Comparison of ENCODE assay signal across 17 cellular contexts in the genomic region with DNA sequence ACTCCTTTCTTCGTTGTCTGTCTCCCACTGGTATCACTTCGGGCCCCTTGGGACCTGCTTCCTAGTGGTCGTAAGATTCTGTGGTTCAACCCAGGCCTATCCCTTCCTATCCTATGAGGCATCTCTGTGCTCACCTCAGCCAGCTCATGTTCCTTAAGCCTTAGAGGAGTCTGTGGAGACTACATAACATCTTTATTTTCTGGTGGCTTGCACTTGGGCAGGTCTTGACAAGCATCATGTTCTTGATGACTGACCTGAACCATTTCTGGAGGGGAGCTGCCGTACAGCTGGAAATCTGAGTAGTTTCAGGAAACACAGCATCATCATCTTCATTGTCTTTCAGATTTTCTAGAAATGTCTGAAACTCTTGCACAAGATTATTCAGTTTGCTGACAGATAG.
DNase-seq lines count a peak whose midpoint lies in the region; ATAC-seq and TF ChIP-seq lines count a peak whose summit lies in the region.
"Had no signal": no experiment of that assay in that cellular context is flagged by ENCODE, and none has a peak within 500 bp of the region (broad histone marks: within the 10 kb centered on the region; RNA-seq: fewer than 3 reads in every experiment).

No MANE protein-coding gene starts in this region.

- TF ChIP-seq POLR2A in IMR-90 (IDR thresholded peaks at IDR 0.05; ENCODE audit: low read depth, low read length) = no peak

- no peak overlapping the region for H2AK9ac ChIP-seq in IMR-90 (replicated peaks; ENCODE audit: low read depth, low read length, poor library complexity)

- H3K27ac ChIP-seq in IMR-90 (ENCODE audit: insufficient read depth, low read length) (no peak overlapping the region), mammary epithelial cell (ENCODE audit: insufficient read depth, low read depth, low read length) (peak overlapping the region; percentile 99), lower lobe of right lung (peak overlapping the region; percentile 46), smooth muscle cell (ENCODE audit: low read depth) (peak overlapping the region; percentile 81)

- dilution Hi-C loops in IMR-90 (cut with HindIII; ENCODE audit: low sequenced_read_pairs, unreplicated experiment) = no loop called here
- dilution Hi-C loops in mammary epithelial cell (cut with HindIII; ENCODE audit: low sequenced_read_pairs) = no loop called here

- H3K4ac ChIP-seq in IMR-90 (ENCODE audit: low read depth, low read length) = 0 out of 2 replicates have a peak overlapping the region, but pooled peaks have one; percentile 2

- no peak overlapping the region for H3K56ac ChIP-seq in IMR-90 (ENCODE audit: extremely low read depth, insufficient read depth, low read length)

- H2AK5ac ChIP-seq in IMR-90 (ENCODE audit: low read depth, low read length) = peak overlapping the region; percentile 7; the same call in 1 of the 2 replicates

- H3K79me1 ChIP-seq in IMR-90 (ENCODE audit: low read depth in 1 of 2, low read length in 2 of 2) = peaks cover 28 to 79% of the 10 kb centered on the region in 2 experiments

- TF ChIP-seq CTCF in IMR-90 (conservative IDR thresholded peaks at IDR 0.05; ENCODE audit: low read depth, low read length) = no peak
- TF ChIP-seq CTCF in mammary epithelial cell (conservative IDR thresholded peaks at IDR 0.05 in 1 of 2, IDR thresholded peaks at IDR 0.05 in 1 of 2; ENCODE audit: extremely low read depth in 1 of 2, insufficient read depth in 1 of 2, low read depth in 1 of 2, low read length in 2 of 2) = no peak
- no peak for TF ChIP-seq CTCF in lower lobe of right lung (IDR thresholded peaks at IDR 0.05)
- TF ChIP-seq CTCF in smooth muscle cell (IDR thresholded peaks at IDR 0.05; ENCODE audit: borderline replicate concordance, insufficient read depth, poor library complexity, severe bottlenecking) = no peak

- POLR2A ChIA-PET in IMR-90 (lab: Charles Lee; ENCODE audit: unreplicated experiment) = no interaction called here

- H3K79me2 ChIP-seq in mammary epithelial cell (ENCODE audit: insufficient read depth, low read length) (peaks cover 62% of the 10 kb centered on the region), smooth muscle cell (ENCODE audit: low read depth) (peaks cover 66% of the 10 kb centered on the region)

- intact Hi-C loops in IMR-90 (cut with micrococcal nuclease) = no loop called here
- intact Hi-C loops in mammary epithelial cell (cut with micrococcal nuclease) = loop anchor here (2.0 kb wide), 1 partner anchor 34 kb away; no protein-coding TSS in a partner anchor
- intact Hi-C loops in lower lobe of right lung (cut with DNase I) = no loop called here

- H3K18ac ChIP-seq in IMR-90 (ENCODE audit: low read depth, low read length) = no peak overlapping the region

- H4K5ac ChIP-seq in IMR-90 (ENCODE audit: low read depth, low read length) = no peak overlapping the region

- no peak overlapping the region for H2BK120ac ChIP-seq in IMR-90 (ENCODE audit: low read depth, low read length)

- H2AFZ ChIP-seq in IMR-90 (replicated peaks; ENCODE audit: low read length, poor library complexity) (no peak overlapping the region), mammary epithelial cell (ENCODE audit: low read depth, low read length) (no peak overlapping the region), smooth muscle cell (ENCODE audit: low read depth) (no peak overlapping the region)

- no peak overlapping the region for H4K8ac ChIP-seq in IMR-90 (ENCODE audit: low read depth in 2 of 2, low read length in 2 of 2)

- TF ChIP-seq RAD21 in IMR-90 (IDR thresholded peaks at IDR 0.05; ENCODE audit: low read length) = no peak

- H3K4me3 ChIP-seq in IMR-90 (ENCODE audit: insufficient read depth, low read depth, low read length) (no peak overlapping the region), mammary epithelial cell (replicated peaks in 1 of 3; ENCODE audit: insufficient read depth in 1 of 3, low read depth in 2 of 3, low read length in 3 of 3) (no peak overlapping the region), lower lobe of right lung (no peak overlapping the region), smooth muscle cell (no peak overlapping the region)
- H3K4me3 ChIP-seq: left lung had no signal

- no peaks in the 10 kb centered on the region for H3K9me3 ChIP-seq in IMR-90 (ENCODE audit: control insufficient read depth, insufficient read depth, low read length)
- H3K9me3 ChIP-seq in mammary epithelial cell (replicated peaks; ENCODE audit: insufficient read depth, low read length) = peaks cover 2% of the 10 kb centered on the region
- no peaks in the 10 kb centered on the region for H3K9me3 ChIP-seq in lower lobe of right lung
- no peaks in the 10 kb centered on the region for H3K9me3 ChIP-seq in smooth muscle cell (replicated peaks; ENCODE audit: low read depth)
- H3K9me3 ChIP-seq: left lung had no signal

- H3K27me3 ChIP-seq in IMR-90 (ENCODE audit: control insufficient read depth, insufficient read depth, low read length) (no peaks in the 10 kb centered on the region), mammary epithelial cell (ENCODE audit: insufficient read depth, low read length) (no peaks in the 10 kb centered on the region), lower lobe of right lung (ENCODE audit: low read depth) (no peaks in the 10 kb centered on the region), smooth muscle cell (ENCODE audit: low read depth) (no peaks in the 10 kb centered on the region)
- H3K27me3 ChIP-seq: left lung had no signal

- peak overlapping the region; percentile 65; the same call in 1 of the 2 replicates for H3K23ac ChIP-seq in IMR-90 (ENCODE audit: low read depth, low read length)

- H3K14ac ChIP-seq in IMR-90 (replicated peaks; ENCODE audit: low read depth, low read length) = peak overlapping the region; percentile 2; the same call in 1 of the 2 replicates

- H4K20me1 ChIP-seq in IMR-90 (ENCODE audit: insufficient read depth, low read length) (peaks cover 16% of the 10 kb centered on the region), mammary epithelial cell (ENCODE audit: insufficient read depth, low read length) (no peaks in the 10 kb centered on the region), smooth muscle cell (ENCODE audit: low read depth) (peaks cover 72% of the 10 kb centered on the region)

- H3K9ac ChIP-seq in IMR-90 (ENCODE audit: low read depth, low read length) = no peak overlapping the region
- peak overlapping the region; percentile 74 for H3K9ac ChIP-seq in mammary epithelial cell (ENCODE audit: insufficient read depth, low read length)
- no peak overlapping the region for H3K9ac ChIP-seq in smooth muscle cell (ENCODE audit: low read depth)

- no peak overlapping the region for H4K91ac ChIP-seq in IMR-90 (ENCODE audit: insufficient read depth, low read depth, low read length)

- in situ Hi-C loops in IMR-90 (cut with MboI; ENCODE audit: low sequenced_read_pairs) = no loop called here
- in situ Hi-C loops in mammary epithelial cell (cut with MboI; ENCODE audit: low sequenced_read_pairs in 2 of 2) = loop anchor here in 1 of 2 donors (5.0 kb wide), 1 partner anchor 41 kb away; no protein-coding TSS in a partner anchor

- H3K4me2 ChIP-seq in IMR-90 (ENCODE audit: low read depth, low read length) = no peak overlapping the region
- H3K4me2 ChIP-seq in mammary epithelial cell (ENCODE audit: insufficient read depth, low read depth, low read length) = peak overlapping the region; percentile 22
- no peak overlapping the region for H3K4me2 ChIP-seq in smooth muscle cell

- H2BK15ac ChIP-seq in IMR-90 (ENCODE audit: low read depth, low read length) = 0 out of 3 replicates have a peak overlapping the region, but pooled peaks have one; percentile 49

- H3F3A ChIP-seq in smooth muscle cell (ENCODE audit: low read depth) = no peaks in the 10 kb centered on the region

- peaks cover 12% of the 10 kb centered on the region for H3K9me1 ChIP-seq in IMR-90 (ENCODE audit: insufficient read depth, low read length)

- BruUV-seq in IMR-90 (replicated peaks; lab: Mats Ljungman, UMichigan) (no TSS peak), mammary epithelial cell (replicated peaks; lab: Mats Ljungman, UMichigan) (no TSS peak)

- H3K4me1 ChIP-seq in IMR-90 (ENCODE audit: control insufficient read depth, insufficient read depth, low read length) (peaks cover 7% of the 10 kb centered on the region), mammary epithelial cell (ENCODE audit: insufficient read depth, low read length) (peaks cover 58% of the 10 kb centered on the region), lower lobe of right lung (peaks cover 10% of the 10 kb centered on the region), smooth muscle cell (ENCODE audit: low read depth) (peaks cover 12% of the 10 kb centered on the region)

- DNase-seq in IMR-90 (no peak), mammary epithelial cell (peak; percentile 98), lower lobe of right lung (no peak), smooth muscle cell (lab: John Stamatoyannopoulos, UW; ENCODE audit: unreplicated experiment) (no peak), inferior parietal cortex (ENCODE audit: extremely low spot score) (no peak), left lobe of liver (ENCODE audit: low spot score) (no peak)
- no peak for DNase-seq in activated CD8-positive, alpha-beta memory T cell treated with anti-CD3 and anti-CD28 coated beads for 24 hours
- DNase-seq in activated T-cell treated with anti-CD3 and anti-CD28 coated beads, Interleukin-2, amount 50 U/mL, for 1 hour = no peak
- DNase-seq: activated gamma-delta T cell; Kasumi-1; naive B cell; NCI-H1417 treated with DMSO at 0.1 percent for 48 hours; NCI-H345; NK-92 treated with Interleukin-12 subunit alpha and Interleukin-12 subunit beta, amount 100 ng/mL, for 24 hours; SHP77; stimulated activated CD4-positive, alpha-beta T cell treated with anti-CD3 and anti-CD28 coated beads, Interleukin-1b, Interleukin-23, amount 100 ng/mL, for 48 hours had no signal

- no peaks in the 10 kb centered on the region; the same call in 1 of the 2 replicates for H3K36me3 ChIP-seq in IMR-90 (ENCODE audit: control insufficient read depth, insufficient read depth, low read length)
- no peaks in the 10 kb centered on the region for H3K36me3 ChIP-seq in mammary epithelial cell (ENCODE audit: insufficient read depth, low read length)
- H3K36me3 ChIP-seq in lower lobe of right lung = no peaks in the 10 kb centered on the region
- no peaks in the 10 kb centered on the region for H3K36me3 ChIP-seq in smooth muscle cell (ENCODE audit: low read depth)
- H3K36me3 ChIP-seq: left lung had no signal

- ATAC-seq in IMR-90 (ENCODE audit: low read depth) (no peak), lower lobe of right lung (no peak), left lobe of liver (no peak)

- CTCF ChIA-PET in IMR-90 (lab: Yijun Ruan, JAX) (interaction anchor here (0.8 kb wide), 1 partner anchor 105 kb away, joined by 3 read pairs; no protein-coding TSS in a partner anchor), mammary epithelial cell (lab: Charles Lee; ENCODE audit: low non-redundant PET) (no interaction called here)

- no peak overlapping the region for H2BK5ac ChIP-seq in IMR-90 (ENCODE audit: low read depth, low read length, poor library complexity, severe bottlenecking)

- WGBS in IMR-90 (ENCODE audit: extremely low coverage in 2 of 2, insufficient read length in 1 of 2), 2 experiments = no CpG with 5 or more reads among the region's 4 CpGs
- WGBS in mammary epithelial cell (ENCODE audit: low coverage, missing lambda C conversion rate) = 31% methylated on average over 4 of the region's 4 CpGs
- 84% methylated on average over 4 of the region's 4 CpGs for WGBS in smooth muscle cell (ENCODE audit: low lambda C conversion rate)

- H2BK20ac ChIP-seq in IMR-90 (ENCODE audit: low read depth, low read length) = no peak overlapping the region

TF ChIP-seq in IMR-90, 13 proteins besides CTCF, POLR2A, EP300 and RAD21:
- TF ChIP-seq SMC3 (IDR thresholded peaks at IDR 0.05; ENCODE audit: low read depth, low read length) = no peak
